9 cellular contexts compared by ENCODE assay signal in the genomic region with DNA sequence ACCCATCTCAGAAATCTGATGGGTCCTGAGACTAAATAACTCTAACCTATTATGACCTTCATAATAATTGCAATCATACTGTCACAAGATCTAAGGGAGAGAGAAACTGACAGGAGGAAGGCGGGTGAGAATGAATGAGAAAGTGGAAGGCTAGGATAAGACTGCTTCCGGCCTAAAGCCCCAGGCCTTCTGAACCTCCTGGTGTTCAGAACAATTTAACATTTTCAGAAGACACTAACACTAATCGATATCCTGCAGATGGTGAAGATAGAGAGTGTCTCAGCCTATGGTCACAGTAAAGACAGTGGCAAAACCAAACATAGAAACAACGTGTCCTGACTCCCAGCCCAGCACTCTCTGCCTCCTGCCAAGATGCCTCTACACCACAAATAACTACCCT. TPM values are rescaled to one million over a fixed set of nuclear protein-coding genes. Genes with fewer than 3 reads are reported as not detected.
DNase-seq lines count a peak whose midpoint lies in the region; ATAC-seq and TF ChIP-seq lines count a peak whose summit lies in the region.
"Had no signal": no experiment of that assay in that cellular context is flagged by ENCODE, and none has a peak within 500 bp of the region (broad histone marks: within the 10 kb centered on the region; RNA-seq: fewer than 3 reads in every experiment).

No MANE protein-coding gene starts in this region.

- H2BK5ac ChIP-seq in mesenchymal stem cell (ENCODE audit: low read depth, low read length, poor library complexity, severe bottlenecking): no peak overlapping the region

- H3K9me3 ChIP-seq in left ventricle myocardium inferior (replicated peaks) (no peaks in the 10 kb centered on the region), mesenchymal stem cell (ENCODE audit: control insufficient read depth, low read length) (no peaks in the 10 kb centered on the region), vagina (no peaks in the 10 kb centered on the region)

- H3K23ac ChIP-seq in mesenchymal stem cell (ENCODE audit: low read length in 2 of 2): peak overlapping the region; percentile 15 to 50

- H2AFZ ChIP-seq in mesenchymal stem cell (ENCODE audit: low read depth, low read length): no peak overlapping the region

- no peak overlapping the region for H4K8ac ChIP-seq in mesenchymal stem cell (ENCODE audit: low read length)

- no peak for TF ChIP-seq CTCF in left ventricle myocardium inferior (IDR thresholded peaks at IDR 0.05; ENCODE audit: borderline replicate concordance)
- TF ChIP-seq CTCF in astrocyte of the spinal cord (IDR thresholded peaks at IDR 0.05; ENCODE audit: low read depth, low read length): no peak
- TF ChIP-seq CTCF in vagina (IDR thresholded peaks at IDR 0.05): no peak

- H3K9ac ChIP-seq in mesenchymal stem cell (ENCODE audit: low read length): peak overlapping the region; percentile 98

- no peak overlapping the region for H2BK15ac ChIP-seq in mesenchymal stem cell (ENCODE audit: low read depth, poor library complexity, severe bottlenecking)

- H3K4me1 ChIP-seq in left ventricle myocardium inferior: peaks cover 29% of the 10 kb centered on the region
- H3K4me1 ChIP-seq in mesenchymal stem cell (ENCODE audit: control insufficient read depth, insufficient read depth, low read depth, low read length): peaks cover 7% of the 10 kb centered on the region
- H3K4me1 ChIP-seq in vagina: peaks cover 29% of the 10 kb centered on the region

- no peaks in the 10 kb centered on the region for H3K27me3 ChIP-seq in left ventricle myocardium inferior (ENCODE audit: low read depth)
- H3K27me3 ChIP-seq in mesenchymal stem cell (ENCODE audit: control insufficient read depth in 1 of 2, insufficient read depth in 1 of 2, low read length in 2 of 2): no peaks in the 10 kb centered on the region
- H3K27me3 ChIP-seq in vagina: no peaks in the 10 kb centered on the region

- no peak overlapping the region for H2BK120ac ChIP-seq in mesenchymal stem cell (ENCODE audit: low read depth, low read length)

- TF ChIP-seq POLR2A in vagina (IDR thresholded peaks at IDR 0.05): no peak

- no peak for ATAC-seq in HG02610 (IDR thresholded peaks at IDR 0.05; ENCODE audit: unreplicated experiment)
- ATAC-seq: sciatic nerve had no signal

- H3K36me3 ChIP-seq in left ventricle myocardium inferior (peaks cover 47% of the 10 kb centered on the region), mesenchymal stem cell (ENCODE audit: control insufficient read depth in 1 of 2, insufficient read depth in 2 of 2, low read depth in 1 of 2, low read length in 2 of 2) (peaks cover 41 to 53% of the 10 kb centered on the region in 2 experiments), vagina (peaks cover 10 to 43% of the 10 kb centered on the region in 2 donors)

- H3K4me2 ChIP-seq in mesenchymal stem cell (ENCODE audit: low read length, poor library complexity, severe bottlenecking): peak overlapping the region; percentile 82

- intact Hi-C loops in left ventricle myocardium inferior (cut with micrococcal nuclease): no loop called here
- intact Hi-C loops in cardiac septum (cut with DNase I): loop anchor here (5.0 kb wide), 1 partner anchor 309 kb away; a partner anchor contains a TSS
- intact Hi-C loops in vagina (cut with DNase I): no loop called here

- in situ Hi-C loops in astrocyte of the spinal cord (cut with HindIII; ENCODE audit: low sequenced_read_pairs): no loop called here

- H3K14ac ChIP-seq in mesenchymal stem cell (ENCODE audit: low read length in 2 of 2): no peak overlapping the region

- H3K4me3 ChIP-seq in left ventricle myocardium inferior (peak overlapping the region; percentile 84), astrocyte of the spinal cord (ENCODE audit: low read depth, low read length) (peak overlapping the region; percentile 66), mesenchymal stem cell (ENCODE audit: insufficient read depth in 1 of 2, low read depth in 1 of 2, low read length in 2 of 2) (peak overlapping the region in 1 of 2 experiments; percentile 88), vagina (peak overlapping the region; percentile 65 to 74)

- no peak overlapping the region for H3K4ac ChIP-seq in mesenchymal stem cell (ENCODE audit: low read depth in 1 of 2, low read length in 2 of 2)

- 0% methylated on average over 2 of the region's 4 CpGs for WGBS in mesenchymal stem cell

- peaks cover 4% of the 10 kb centered on the region for H3K79me1 ChIP-seq in mesenchymal stem cell (replicated peaks; ENCODE audit: low read length, poor library complexity, severe bottlenecking)

- H3K18ac ChIP-seq in mesenchymal stem cell (ENCODE audit: low read depth in 1 of 2, low read length in 2 of 2): no peak overlapping the region

- H3K27ac ChIP-seq in left ventricle myocardium inferior (replicated peaks) (peak overlapping the region; percentile 95), mesenchymal stem cell (ENCODE audit: low read length, poor library complexity, severe bottlenecking) (no peak overlapping the region), vagina (peak overlapping the region; percentile 86)

- H4K91ac ChIP-seq in mesenchymal stem cell (ENCODE audit: low read length): no peak overlapping the region

- no peak overlapping the region for H2AK5ac ChIP-seq in mesenchymal stem cell (ENCODE audit: low read length, severe bottlenecking)

- no peak overlapping the region for H2BK12ac ChIP-seq in mesenchymal stem cell (ENCODE audit: low read length in 2 of 2)

- no peak for DNase-seq in left ventricle myocardium inferior
- DNase-seq in cardiac septum (ENCODE audit: low spot score): no peak
- no peak for DNase-seq in astrocyte of the spinal cord (ENCODE audit: low read depth, low spot score)
- peak; percentile 28 for DNase-seq in mesenchymal stem cell
- no peak for DNase-seq in vagina (ENCODE audit: extremely low spot score in 2 of 2)
- no peak for DNase-seq in stimulated activated naive CD4-positive, alpha-beta T cell (lab: John Stamatoyannopoulos, UW)
- DNase-seq in germinal center (ENCODE audit: low spot score): no peak

RNA-seq across cellular contexts. Expression of a gene that starts 1.2 kb away (rescaled TPM):
- total RNA-seq in left ventricle myocardium inferior (1,202 TPM), cardiac septum (852 TPM), vagina (3,194 TPM)
- polyA plus RNA-seq in mesenchymal stem cell (2013, experiment 1 of 2): 3,588 TPM
- polyA plus RNA-seq in mesenchymal stem cell (2013, experiment 2 of 2): 3,623 TPM

RNA-seq across cellular contexts. Expression of a gene that starts 35.6 kb away (rescaled TPM):
- total RNA-seq in left ventricle myocardium inferior: 251 TPM
- total RNA-seq in cardiac septum: 239 TPM
- polyA plus RNA-seq in mesenchymal stem cell (2013, experiment 1 of 2): 0.43 TPM
- 0.36 TPM for polyA plus RNA-seq in mesenchymal stem cell (2013, experiment 2 of 2)
- total RNA-seq in vagina: 530 TPM

RNA-seq across cellular contexts. Expression of a gene that starts 59.6 kb away (rescaled TPM):
- total RNA-seq in left ventricle myocardium inferior (58.9 TPM), cardiac septum (67.6 TPM), vagina (73.9 TPM)
- polyA plus RNA-seq in mesenchymal stem cell (2013, experiment 1 of 2): 64.3 TPM
- polyA plus RNA-seq in mesenchymal stem cell (2013, experiment 2 of 2): 64.6 TPM
